In the genomic region with DNA sequence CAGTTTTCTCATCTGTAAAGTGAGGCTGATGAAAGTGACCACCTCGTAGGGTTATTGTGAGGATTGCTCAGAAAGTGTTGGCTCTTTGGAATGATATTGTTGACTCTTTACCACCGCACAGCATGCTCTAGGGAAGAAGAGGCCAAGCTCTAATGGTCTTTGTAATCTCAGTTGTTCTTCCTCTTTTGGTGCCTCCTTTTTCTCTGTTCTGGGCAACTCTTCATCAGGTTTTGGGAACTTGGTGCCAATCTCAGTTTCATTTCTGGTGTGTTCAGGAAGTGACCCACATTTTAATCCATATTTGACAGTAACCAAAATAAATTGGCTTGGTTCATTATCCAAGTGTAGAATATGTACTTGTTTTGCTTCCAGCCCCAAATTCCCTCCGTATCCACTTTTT, we compare ENCODE assay signal across 14 cellular contexts. TPM values are rescaled to one million over a fixed set of nuclear protein-coding genes. Genes with fewer than 3 reads are reported as not detected.
DNase-seq lines count a peak whose midpoint lies in the region; ATAC-seq and TF ChIP-seq lines count a peak whose summit lies in the region.
"Had no signal": no experiment of that assay in that cellular context is flagged by ENCODE, and none has a peak within 500 bp of the region (broad histone marks: within the 10 kb centered on the region; RNA-seq: fewer than 3 reads in every experiment).

No MANE protein-coding gene starts in this region.

- H3K4me1 Mint-ChIP-seq in CD14-positive monocyte, result peaks cover 97% of the 10 kb centered on the region

- H2AFZ ChIP-seq in OCI-LY7 (ENCODE audit: low read length), result no peak overlapping the region

- H3K27ac ChIP-seq in OCI-LY7 (ENCODE audit: low read depth, low read length, poor library complexity, severe bottlenecking) (no peak overlapping the region), right lobe of liver (no peak overlapping the region)
- H3K27ac ChIP-seq: foreskin keratinocyte had no signal

- H3K4me3 Mint-ChIP-seq in CD14-positive monocyte, result peak overlapping the region in 1 of 2 donors; percentile 78
- H3K4me3 Mint-ChIP-seq: activated T-cell treated with anti-CD3 and anti-CD28 coated beads, Interleukin-2, amount 50 U/mL, for 4 hours had no signal

- DNase-seq in CD14-positive monocyte (ENCODE audit: low spot score), result no peak
- peak; percentile 51 for DNase-seq in OCI-LY7 (ENCODE audit: low spot score)
- DNase-seq in right lobe of liver, result no peak
- DNase-seq in cerebellar nuclear complex (lab: John Stamatoyannopoulos, UW), result no peak
- no peak for DNase-seq in stimulated activated CD4-positive, alpha-beta T cell treated with anti-CD3 and anti-CD28 coated beads, Interleukin-4, amount 100 ng/mL, for 24 hours
- no peak for DNase-seq in HuH-7 (ENCODE audit: low spot score)
- DNase-seq: activated T-cell treated with anti-CD3 and anti-CD28 coated beads, Interleukin-2, amount 50 U/mL, for 4 hours; amygdala; foreskin keratinocyte; kidney glomerular epithelial cell; NCI-H1930; stimulated activated CD4-positive, alpha-beta T cell treated with anti-CD3 and anti-CD28 coated beads, Interleukin-12 subunit alpha, Interleukin-12 subunit beta, amount 100 ng/mL, for 4 hours had no signal

- H3K4me1 ChIP-seq in OCI-LY7 (ENCODE audit: insufficient read depth, low read length, poor library complexity, severe bottlenecking) (peaks cover 25% of the 10 kb centered on the region), right lobe of liver (peaks cover 0 to 20% (median 3%) of the 10 kb centered on the region in 4 donors)
- H3K4me1 ChIP-seq: foreskin keratinocyte had no signal

- peaks cover 48 to 77% of the 10 kb centered on the region in 2 donors for H3K36me3 Mint-ChIP-seq in CD14-positive monocyte

- no peaks in the 10 kb centered on the region for H3K9me2 ChIP-seq in OCI-LY7 (ENCODE audit: insufficient read depth, low read length)

- H3K79me2 ChIP-seq in OCI-LY7 (ENCODE audit: insufficient read depth, low read depth, low read length), result no peaks in the 10 kb centered on the region

- TF ChIP-seq CTCF in CD14-positive monocyte (IDR thresholded peaks at IDR 0.05), result no peak
- TF ChIP-seq CTCF in OCI-LY7 (conservative IDR thresholded peaks at IDR 0.05; ENCODE audit: low read length), result no peak
- no peak for TF ChIP-seq CTCF in right lobe of liver (IDR thresholded peaks at IDR 0.05)

- H3K27me3 Mint-ChIP-seq in CD14-positive monocyte (ENCODE audit: low read depth in 3 of 3), result peaks cover 0 to 4% (median 2%) of the 10 kb centered on the region in 3 donors

- WGBS in right lobe of liver (ENCODE audit: insufficient coverage, low coverage, low lambda C conversion rate, missing lambda C conversion rate), result 44% methylated on average over 3 of the region's 3 CpGs

- no TSS peak for BruUV-seq in OCI-LY7 (replicated peaks; lab: Mats Ljungman, UMichigan)

- CTCF ChIA-PET in OCI-LY7 (lab: Charles Lee; ENCODE audit: unreplicated experiment), result no interaction called here

- no peak for TF ChIP-seq POLR2A in right lobe of liver (IDR thresholded peaks at IDR 0.05)

- H3K27me3 ChIP-seq in right lobe of liver, result no peaks in the 10 kb centered on the region
- H3K27me3 ChIP-seq: foreskin keratinocyte had no signal

- POLR2A ChIA-PET in OCI-LY7 (lab: Charles Lee), result interaction anchor here (1.0 to 1.4 kb wide), 2 partner anchors 15 to 22 kb away, joined by 3 to 4 read pairs; no protein-coding TSS in a partner anchor

- no peaks in the 10 kb centered on the region for H4K20me1 ChIP-seq in OCI-LY7 (ENCODE audit: insufficient read depth, low read length)

- H3K9me3 ChIP-seq in OCI-LY7 (ENCODE audit: low read length) (no peaks in the 10 kb centered on the region), right lobe of liver (no peaks in the 10 kb centered on the region)

- intact Hi-C loops in CD14-positive monocyte (cut with micrococcal nuclease), result no loop called here
- intact Hi-C loops in OCI-LY7 (cut with micrococcal nuclease; ENCODE audit: unreplicated experiment), result no loop called here
- intact Hi-C loops in right lobe of liver (cut with DNase I), result no loop called here

- H3K4me2 ChIP-seq in OCI-LY7 (ENCODE audit: low read length), result peak overlapping the region; percentile 47

- H3K9me3 Mint-ChIP-seq in CD14-positive monocyte, result no peaks in the 10 kb centered on the region
- H3K9me3 Mint-ChIP-seq: activated T-cell treated with anti-CD3 and anti-CD28 coated beads, Interleukin-2, amount 50 U/mL, for 4 hours had no signal

- H3K27ac Mint-ChIP-seq in CD14-positive monocyte, result peak overlapping the region; percentile 98 to 100 (median 99)

- H3K36me3 ChIP-seq in OCI-LY7 (ENCODE audit: insufficient read depth, low read length), result no peaks in the 10 kb centered on the region
- H3K36me3 ChIP-seq in right lobe of liver, result no peaks in the 10 kb centered on the region

- H3K4me3 ChIP-seq in OCI-LY7 (ENCODE audit: low read depth, low read length, poor library complexity, severe bottlenecking), result no peak overlapping the region
- H3K4me3 ChIP-seq in right lobe of liver, result no peak overlapping the region

- peak; percentile 45 for ATAC-seq in GM21737 (IDR thresholded peaks at IDR 0.05; ENCODE audit: unreplicated experiment)
- ATAC-seq in right lobe of liver, result peak in 3 of 4 donors; percentile 15 to 22 (median 19)
- ATAC-seq in HG03442 (IDR thresholded peaks at IDR 0.05; ENCODE audit: unreplicated experiment), result no peak
- ATAC-seq: activated T-cell treated with anti-CD3 and anti-CD28 coated beads, Interleukin-2, amount 50 U/mL, for 4 hours; foreskin keratinocyte had no signal

RNA-seq across cellular contexts. Expression of gene ARHGAP26, which starts 25.1 kb away (rescaled TPM):
- 10 to 100 TPM; 26.5 to 28.7 TPM for polyA plus RNA-seq in CD14-positive monocyte
- total RNA-seq in OCI-LY7 (2014; rRNA removed; shearing (Covaris generic)), result 7.0 and 7.5 TPM in 2 replicates
- total RNA-seq in OCI-LY7 (2022) (19.1 and 21.0 TPM in 2 replicates), right lobe of liver (10 to 100 TPM in 2 of 6 experiments, 1 to 10 TPM in 4; 6.7 to 14.5 (median 8.3) TPM)
